ENCODE assay signal across 9 cellular contexts in the genomic region with DNA sequence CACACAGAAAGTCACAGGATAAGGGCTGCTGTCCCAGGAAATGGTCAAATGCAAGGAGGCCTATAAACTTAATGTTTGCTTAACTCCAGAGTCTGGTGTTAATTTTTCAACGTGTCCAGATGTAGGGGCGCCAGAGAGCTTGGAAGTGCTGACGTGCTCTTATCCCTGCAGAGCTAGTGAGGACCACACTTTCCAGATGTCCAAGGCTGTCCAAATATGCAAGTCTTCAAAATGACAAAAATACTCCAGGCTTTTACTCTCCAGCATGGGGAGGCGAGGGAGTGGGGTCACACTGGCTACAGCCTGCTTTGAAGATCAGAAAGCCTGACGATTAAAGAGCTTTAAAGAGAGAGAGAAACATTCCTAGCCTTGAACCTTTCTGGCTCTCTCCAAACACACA. TPM values are rescaled to one million over a fixed set of nuclear protein-coding genes. Genes with fewer than 3 reads are reported as not detected.
A peak's percentile ranks its signal among the peaks of the same experiment; 100 is the strongest.
DNase-seq lines count a peak whose midpoint lies in the region; ATAC-seq and TF ChIP-seq lines count a peak whose summit lies in the region.
"Had no signal": no experiment of that assay in that cellular context is flagged by ENCODE, and none has a peak within 500 bp of the region (broad histone marks: within the 10 kb centered on the region; RNA-seq: fewer than 3 reads in every experiment).

No MANE protein-coding gene starts in this region.

- peaks cover 55% of the 10 kb centered on the region for H3K4me1 Mint-ChIP-seq in HFFc6 (ENCODE audit: low read depth)
- H3K4me1 Mint-ChIP-seq in stimulated activated memory B cell treated with anti-CD40 and anti-IgM and Interleukin-4, amounts not matched to agents 10 μg/mL and 1 μg/mL and 100 μg/mL, for 72 hours, result no peaks in the 10 kb centered on the region

- no peaks in the 10 kb centered on the region for H3K9me3 Mint-ChIP-seq in HFFc6
- no peaks in the 10 kb centered on the region for H3K9me3 Mint-ChIP-seq in stimulated activated memory B cell treated with anti-CD40 and anti-IgM and Interleukin-4, amounts not matched to agents 10 μg/mL and 1 μg/mL and 100 μg/mL, for 72 hours

- no peaks in the 10 kb centered on the region; the same call in 1 of the 2 replicates for H3K27me3 Mint-ChIP-seq in HFFc6 (ENCODE audit: insufficient read depth)
- peaks cover 37% of the 10 kb centered on the region for H3K27me3 Mint-ChIP-seq in stimulated activated memory B cell treated with anti-CD40 and anti-IgM and Interleukin-4, amounts not matched to agents 10 μg/mL and 1 μg/mL and 100 μg/mL, for 72 hours

- H3K27me3 ChIP-seq in body of pancreas, result no peaks in the 10 kb centered on the region
- no peaks in the 10 kb centered on the region for H3K27me3 ChIP-seq in left lung

- TF ChIP-seq CTCF in HFFc6 (IDR thresholded peaks at IDR 0.05) (peak; percentile 68), body of pancreas (IDR thresholded peaks at IDR 0.05) (peak; percentile 7 to 58 (median 44)), left lung (IDR thresholded peaks at IDR 0.05) (peak in 1 of 2 donors; percentile 19)

- H3K4me1 ChIP-seq in body of pancreas (peaks cover 17% of the 10 kb centered on the region), left lung (peaks cover 10 to 25% of the 10 kb centered on the region in 2 donors)

- H3K4me3 ChIP-seq in body of pancreas (no peak overlapping the region), left lung (no peak overlapping the region)
- H3K4me3 ChIP-seq: PC-9 had no signal

- H3K4me3 Mint-ChIP-seq in HFFc6, result no peak overlapping the region
- H3K4me3 Mint-ChIP-seq in stimulated activated memory B cell treated with anti-CD40 and anti-IgM and Interleukin-4, amounts not matched to agents 10 μg/mL and 1 μg/mL and 100 μg/mL, for 72 hours, result no peak overlapping the region

- H3K27ac Mint-ChIP-seq in HFFc6, result no peak overlapping the region
- no peak overlapping the region for H3K27ac Mint-ChIP-seq in stimulated activated memory B cell treated with anti-CD40 and anti-IgM and Interleukin-4, amounts not matched to agents 10 μg/mL and 1 μg/mL and 100 μg/mL, for 72 hours

- no peak for TF ChIP-seq POLR2A in body of pancreas (IDR thresholded peaks at IDR 0.05)

- H3K27ac ChIP-seq in body of pancreas (no peak overlapping the region), left lung (peak overlapping the region in 1 of 2 donors; percentile 42)

- no peaks in the 10 kb centered on the region for H3K36me3 Mint-ChIP-seq in HFFc6 (ENCODE audit: low read depth)
- no peaks in the 10 kb centered on the region for H3K36me3 Mint-ChIP-seq in stimulated activated memory B cell treated with anti-CD40 and anti-IgM and Interleukin-4, amounts not matched to agents 10 μg/mL and 1 μg/mL and 100 μg/mL, for 72 hours

- DNase-seq in A172 (ENCODE audit: low spot score) (peak; percentile 29), HFFc6 (peak; percentile 16), body of pancreas (peak; percentile 48 to 69 (median 63)), left lung (no peak), foreskin melanocyte (no peak)
- DNase-seq: PC-9 had no signal

- H3K36me3 ChIP-seq in body of pancreas (replicated peaks in 1 of 2; ENCODE audit: insufficient read depth in 1 of 2, low read depth in 2 of 2) (no peaks in the 10 kb centered on the region), left lung (no peaks in the 10 kb centered on the region)

- ATAC-seq in body of pancreas (peak; percentile 36), left lung (peak; percentile 17), GM21515 (IDR thresholded peaks at IDR 0.05; ENCODE audit: unreplicated experiment) (no peak), GM21717 (IDR thresholded peaks at IDR 0.05; ENCODE audit: unreplicated experiment) (no peak)
- ATAC-seq in stimulated activated memory B cell treated with anti-CD40 and anti-IgM and Interleukin-4, amounts not matched to agents 10 μg/mL and 1 μg/mL and 100 μg/mL, for 72 hours, result no peak

- H3K9me3 ChIP-seq in body of pancreas (no peaks in the 10 kb centered on the region), left lung (no peaks in the 10 kb centered on the region)

- intact Hi-C loops in body of pancreas (cut with DNase I) (no loop called here), left lung (cut with DNase I) (loop anchor here in 1 of 2 donors (5.0 to 10.0 kb wide), 2 partner anchors 171 to 269 kb away; partner anchors contain the start of gene ARHGAP29)

- WGBS in body of pancreas, 2 donors, result 20 to 28% methylated on average over 5 of the region's 5 CpGs

RNA-seq across cellular contexts. Expression of gene ABCA4, which starts 57.6 kb away (rescaled TPM):
- total RNA-seq in A172 (2014; rRNA removed; shearing (Covaris generic)), result not detected in 2 replicates
- total RNA-seq in HFFc6 (2021; fragmentation: NEBNext Ultra II Directional; extraction: Animal tissue kit (Norgen Biotek cat#: 25700)), result under 1 TPM in 3 of 6 experiments, not detected in 3; 0.03 to 0.09 (median 0.05) TPM
- under 1 TPM; under 0.01 TPM for total RNA-seq in body of pancreas
- total RNA-seq in left lung, result 1 to 10 TPM; 1.7 to 2.7 TPM

Comparison
In these comparisons a context has a peak if more than half of its experiments do, and no peak if none do; other contexts are left out.
1. DNase-seq: peak in A172 (single experiment), HFFc6 (single experiment) and body of pancreas (4 of 4); none in left lung (0 of 2) and foreskin melanocyte (single experiment).
2. ATAC-seq: peak in body of pancreas (single experiment) and left lung (single experiment); none in GM21515 (single experiment), stimulated activated memory B cell treated with anti-CD40 and anti-IgM and Interleukin-4, amounts not matched to agents 10 μg/mL and 1 μg/mL and 100 μg/mL, for 72 hours (single experiment) and GM21717 (single experiment).